In genomic region chr1:153493343-153493960, GRCh38 we compare ENCODE assay signal across 26 cellular contexts. TPM values are rescaled to one million over a fixed set of nuclear protein-coding genes. Genes with fewer than 3 reads are reported as not detected.
DNase-seq lines count a peak whose midpoint lies in the region; ATAC-seq and TF ChIP-seq lines count a peak whose summit lies in the region.
"Had no signal": no experiment of that assay in that cellular context is flagged by ENCODE, and none has a peak within 500 bp of the region (broad histone marks: within the 10 kb centered on the region; RNA-seq: fewer than 3 reads in every experiment).

No MANE protein-coding gene starts in this region.

- H3K36me3 ChIP-seq in breast epithelium (no peaks in the 10 kb centered on the region), RWPE2 (ENCODE audit: low read depth) (no peaks in the 10 kb centered on the region), tibial artery (no peaks in the 10 kb centered on the region)
- H3K36me3 ChIP-seq: neutrophil, upper lobe of right lung had no signal

- H3K27ac ChIP-seq in breast epithelium (no peak overlapping the region), RWPE2 (ENCODE audit: poor library complexity, severe bottlenecking) (peak overlapping the region; percentile 27), tibial artery (peak overlapping the region; percentile 87 to 89)
- H3K27ac ChIP-seq: neutrophil, upper lobe of right lung had no signal

- TF ChIP-seq CTCF in MCF 10A (IDR thresholded peaks at IDR 0.05; ENCODE audit: unreplicated experiment) (no peak), breast epithelium (IDR thresholded peaks at IDR 0.05) (no peak), RWPE2 (IDR thresholded peaks at IDR 0.05; ENCODE audit: poor library complexity, severe bottlenecking) (no peak), fibroblast of villous mesenchyme (IDR thresholded peaks at IDR 0.05; ENCODE audit: insufficient read depth, low read depth, low read length) (no peak), tibial artery (IDR thresholded peaks at IDR 0.05) (no peak)

- no peak overlapping the region for H3K4me3 ChIP-seq in breast epithelium
- no peak overlapping the region for H3K4me3 ChIP-seq in RWPE2 (ENCODE audit: severe bottlenecking)
- H3K4me3 ChIP-seq in fibroblast of villous mesenchyme (ENCODE audit: low read depth, low read length): no peak overlapping the region
- no peak overlapping the region for H3K4me3 ChIP-seq in tibial artery
- H3K4me3 ChIP-seq: upper lobe of right lung had no signal

- BruUV-seq in MCF 10A (replicated peaks; lab: Mats Ljungman, UMichigan): no TSS peak

- intact Hi-C loops in MCF 10A (cut with micrococcal nuclease): no loop called here
- intact Hi-C loops in breast epithelium (cut with DNase I; ENCODE audit: low total_unique reads): no loop called here
- intact Hi-C loops in tibial artery (cut with DNase I; ENCODE audit: low total_unique reads): loop anchor here (5.0 kb wide), 1 partner anchor 141 kb away; no protein-coding TSS in a partner anchor

- H3K4me1 ChIP-seq in breast epithelium (peaks cover 0 to 7% of the 10 kb centered on the region in 2 donors), RWPE2 (ENCODE audit: insufficient read depth, poor library complexity, severe bottlenecking) (peaks cover 27% of the 10 kb centered on the region), tibial artery (peaks cover 0 to 59% (median 38%) of the 10 kb centered on the region in 4 donors)
- H3K4me1 ChIP-seq: upper lobe of right lung had no signal

- TF ChIP-seq POLR2A in breast epithelium (IDR thresholded peaks at IDR 0.05): no peak
- no peak for TF ChIP-seq POLR2A in erythroblast (IDR thresholded peaks at IDR 0.05; ENCODE audit: low read length)

- H3K4me3 Mint-ChIP-seq in MCF 10A (ENCODE audit: unreplicated experiment): no peak overlapping the region
- H3K4me3 Mint-ChIP-seq: activated naive CD8-positive, alpha-beta T cell treated with anti-CD3 and anti-CD28 coated beads, Interleukin-2, amount 10 ng/mL, durations not matched to agents 7 days and 5 days; activated T-helper 1 cell treated with anti-CD3 and anti-CD28 coated beads, Interleukin-12 subunit alpha, Interleukin-12 subunit beta, Interleukin-2, Interleukin-4 antibody, amounts not matched to agents 30 ng/mL and 10 ng/mL and 1 ng/mL, durations not matched to agents 14 hours and 24 hours and 36 hours; CD4-positive, alpha-beta memory T cell; effector memory CD8-positive, alpha-beta T cell had no signal

- no peaks in the 10 kb centered on the region for H3K27me3 ChIP-seq in breast epithelium
- no peaks in the 10 kb centered on the region for H3K27me3 ChIP-seq in RWPE2 (ENCODE audit: insufficient read depth, poor library complexity, severe bottlenecking)
- no peaks in the 10 kb centered on the region for H3K27me3 ChIP-seq in tibial artery
- H3K27me3 ChIP-seq: upper lobe of right lung had no signal

- no peaks in the 10 kb centered on the region for H3K36me3 Mint-ChIP-seq in MCF 10A (ENCODE audit: insufficient read depth, unreplicated experiment)
- H3K36me3 Mint-ChIP-seq: activated naive CD8-positive, alpha-beta T cell treated with anti-CD3 and anti-CD28 coated beads, Interleukin-2, amount 10 ng/mL, durations not matched to agents 7 days and 5 days; CD4-positive, alpha-beta memory T cell had no signal

- H3K9me3 Mint-ChIP-seq in MCF 10A (ENCODE audit: unreplicated experiment): no peaks in the 10 kb centered on the region
- H3K9me3 Mint-ChIP-seq: activated naive CD8-positive, alpha-beta T cell treated with anti-CD3 and anti-CD28 coated beads, Interleukin-2, amount 10 ng/mL, durations not matched to agents 7 days and 5 days; activated T-helper 1 cell treated with anti-CD3 and anti-CD28 coated beads, Interleukin-12 subunit alpha, Interleukin-12 subunit beta, Interleukin-2, Interleukin-4 antibody, amounts not matched to agents 30 ng/mL and 10 ng/mL and 1 ng/mL, durations not matched to agents 14 hours and 24 hours and 36 hours; effector memory CD8-positive, alpha-beta T cell had no signal

- no peak for DNase-seq in MCF 10A (ENCODE audit: unreplicated experiment)
- DNase-seq in breast epithelium (ENCODE audit: low spot score in 2 of 2): no peak
- no peak for DNase-seq in RWPE2 (ENCODE audit: low spot score)
- peak; percentile 44 for DNase-seq in fibroblast of villous mesenchyme (ENCODE audit: low read depth)
- no peak for DNase-seq in tibial artery
- DNase-seq in erythroblast (lab: John Stamatoyannopoulos, UW): no peak
- no peak for DNase-seq in GM03348 (ENCODE audit: low spot score)
- no peak for DNase-seq in NK-92 treated with Interleukin-12 subunit alpha and Interleukin-12 subunit beta, amount 100 ng/mL, for 24 hours (lab: John Stamatoyannopoulos, UW)
- DNase-seq: activated CD4-positive, CD25-positive, alpha-beta regulatory T cell; activated naive CD8-positive, alpha-beta T cell treated with anti-CD3 and anti-CD28 coated beads, Interleukin-2, amount 10 ng/mL, durations not matched to agents 7 days and 5 days; DND-41; effector memory CD8-positive, alpha-beta T cell; GOT3; hippocampal formation; islet precursor cell; NCI-H2029 treated with DMSO at 0.1 percent for 48 hours; NCI-H524 treated with DMSO at 0.1 percent for 48 hours; stimulated activated CD4-positive, alpha-beta T cell treated with anti-CD3 and anti-CD28 coated beads, Interleukin-1b, Interleukin-23, amount 100 ng/mL, for 48 hours; stimulated activated naive CD8-positive, alpha-beta T cell treated with anti-CD3 and anti-CD28 coated beads, Interleukin-15, Interleukin-2, amounts not matched to agents 100 U/mL and 50 U/mL, for 24 hours; upper lobe of right lung had no signal

- CTCF ChIA-PET in MCF 10A (lab: Yijun Ruan, JAX): interaction anchor here (0.6 to 31.7 kb wide), 12 partner anchors 9 to 850 kb away, joined by 3 to 1438 read pairs (median 9); partner anchors contain the start of genes PGLYRP4 and S100A9

- H3K27me3 Mint-ChIP-seq in MCF 10A (ENCODE audit: insufficient read depth, unreplicated experiment): peaks cover 23% of the 10 kb centered on the region

- peak; percentile 35; the same call in 2 of the 3 replicates for ATAC-seq in RWPE2 (ENCODE audit: low read depth)
- ATAC-seq: effector memory CD8-positive, alpha-beta T cell; stimulated activated naive CD8-positive, alpha-beta T cell treated with anti-CD3 and anti-CD28 coated beads, Interleukin-15, Interleukin-2, amounts not matched to agents 100 U/mL and 50 U/mL, for 24 hours; upper lobe of right lung had no signal

- H3K9me3 ChIP-seq in breast epithelium: no peaks in the 10 kb centered on the region
- no peaks in the 10 kb centered on the region for H3K9me3 ChIP-seq in RWPE2 (ENCODE audit: severe bottlenecking)
- H3K9me3 ChIP-seq in tibial artery: no peaks in the 10 kb centered on the region
- H3K9me3 ChIP-seq: neutrophil, upper lobe of right lung had no signal

- H3K4me1 Mint-ChIP-seq in MCF 10A (ENCODE audit: insufficient read depth, unreplicated experiment): peaks cover 37% of the 10 kb centered on the region

- POLR2A ChIA-PET in MCF 10A (lab: Yijun Ruan, JAX): interaction anchor here (0.7 to 1.2 kb wide), 3 partner anchors 8 to 140 kb away, joined by 3 to 5 read pairs (median 3); no protein-coding TSS in a partner anchor

- peak overlapping the region; percentile 13 for H3K27ac Mint-ChIP-seq in MCF 10A (ENCODE audit: low read depth, unreplicated experiment)
- H3K27ac Mint-ChIP-seq: activated naive CD8-positive, alpha-beta T cell treated with anti-CD3 and anti-CD28 coated beads, Interleukin-2, amount 10 ng/mL, durations not matched to agents 7 days and 5 days; activated T-helper 1 cell treated with anti-CD3 and anti-CD28 coated beads, Interleukin-12 subunit alpha, Interleukin-12 subunit beta, Interleukin-2, Interleukin-4 antibody, amounts not matched to agents 30 ng/mL and 10 ng/mL and 1 ng/mL, durations not matched to agents 14 hours and 24 hours and 36 hours; effector memory CD8-positive, alpha-beta T cell had no signal

RNA-seq across cellular contexts. Expression of gene S100A7, which starts 33.0 kb away (rescaled TPM):
- total RNA-seq in MCF 10A (2022) (not detected in 2 replicates), breast epithelium (not detected), fibroblast of villous mesenchyme (not detected in 2 replicates)
- total RNA-seq: activated naive CD8-positive, alpha-beta T cell treated with anti-CD3 and anti-CD28 coated beads, Interleukin-2, amount 10 ng/mL, durations not matched to agents 7 days and 5 days; activated T-helper 1 cell treated with anti-CD3 and anti-CD28 coated beads, Interleukin-12 subunit alpha, Interleukin-12 subunit beta, Interleukin-2, Interleukin-4 antibody, amounts not matched to agents 30 ng/mL and 10 ng/mL and 1 ng/mL, durations not matched to agents 14 hours and 24 hours and 36 hours; CD4-positive, alpha-beta memory T cell; mesenteric fat pad; SK-MEL-5; T-helper 2 cell treated with Interferon-gamma antibody and Interleukin-4, amounts not matched to agents 100 ng/mL and 5 ng/mL, for 36 hours; upper lobe of right lung had no signal

RNA-seq across cellular contexts. Expression of gene S100A6, which starts 42.3 kb away (rescaled TPM):
- total RNA-seq in MCF 10A (2022) (2,571 and 2,904 TPM in 2 replicates), breast epithelium (100 to 1,000 TPM; 351 to 861 (median 423) TPM), fibroblast of villous mesenchyme (1,018 and 1,040 TPM in 2 replicates)

RNA-seq across cellular contexts. Expression of gene S100A5, which starts 47.3 kb away (rescaled TPM):
- total RNA-seq in MCF 10A (2022) (not detected in 2 replicates), breast epithelium (not detected), fibroblast of villous mesenchyme (0.32 TPM in 1 of 2 replicates, not detected in the other)
- total RNA-seq: mesenteric fat pad, SK-MEL-5, upper lobe of right lung had no signal

RNA-seq across cellular contexts. Expression of gene S100A4, which starts 52.2 kb away (rescaled TPM):
- total RNA-seq in MCF 10A (2022) (27.2 and 60.7 TPM in 2 replicates), breast epithelium (1,000 to 10,000 TPM in 1 of 3 donors, 100 to 1,000 TPM in 2; 177 to 1,015 (median 198) TPM), fibroblast of villous mesenchyme (165 and 507 TPM in 2 replicates)
- total RNA-seq: SK-MEL-5 had no signal

RNA-seq across cellular contexts. Expression of gene S100A3, which starts 55.6 kb away (rescaled TPM):
- total RNA-seq in MCF 10A (2022): 85.7 and 90.0 TPM in 2 replicates
- total RNA-seq in breast epithelium: 1 to 10 TPM in 2 of 3 donors, under 1 TPM in 1; 0.44 to 2.6 (median 2.2) TPM
- total RNA-seq in fibroblast of villous mesenchyme: 18.0 and 20.3 TPM in 2 replicates
- total RNA-seq: activated naive CD8-positive, alpha-beta T cell treated with anti-CD3 and anti-CD28 coated beads, Interleukin-2, amount 10 ng/mL, durations not matched to agents 7 days and 5 days; activated T-helper 1 cell treated with anti-CD3 and anti-CD28 coated beads, Interleukin-12 subunit alpha, Interleukin-12 subunit beta, Interleukin-2, Interleukin-4 antibody, amounts not matched to agents 30 ng/mL and 10 ng/mL and 1 ng/mL, durations not matched to agents 14 hours and 24 hours and 36 hours; CD4-positive, alpha-beta memory T cell; T-helper 2 cell treated with Interferon-gamma antibody and Interleukin-4, amounts not matched to agents 100 ng/mL and 5 ng/mL, for 36 hours had no signal

Comparison
In these comparisons a context has a peak if more than half of its experiments do, and no peak if none do; other contexts are left out.
1. H3K27ac ChIP-seq: peak in RWPE2 (single experiment) and tibial artery (2 of 2); none in breast epithelium (0 of 2).